ENCODE assay signal across 8 cellular contexts in genomic region chr1:26696645-26697440, GRCh38. TPM values are rescaled to one million over a fixed set of nuclear protein-coding genes. Genes with fewer than 3 reads are reported as not detected.
A peak's percentile ranks its signal among the peaks of the same experiment; 100 is the strongest.
DNase-seq lines count a peak whose midpoint lies in the region; ATAC-seq and TF ChIP-seq lines count a peak whose summit lies in the region.

No MANE protein-coding gene starts in this region.

- peak overlapping the region; percentile 64 for H3K4me3 Mint-ChIP-seq in mesothelial cell of epicardium

- no peaks in the 10 kb centered on the region for H3K36me3 Mint-ChIP-seq in mesothelial cell of epicardium

- H3K27ac ChIP-seq in cingulate gyrus (ENCODE audit: low read depth, low read length), result peak overlapping the region; percentile 85

- DNase-seq in NCI-H748 (lab: John Stamatoyannopoulos, UW; ENCODE audit: unreplicated experiment) (peak; percentile 37), NCI-H748 treated with DMSO at 0.1 percent for 48 hours (lab: John Stamatoyannopoulos, UW) (no peak), mesothelial cell of epicardium (ENCODE audit: low spot score in 2 of 2, unreplicated experiment in 2 of 2) (peak; percentile 32 to 54), SHP77 treated with DMSO at 0.1 percent for 48 hours (lab: John Stamatoyannopoulos, UW) (no peak)
- peak; percentile 72 for DNase-seq in activated CD4-positive, CD25-positive, alpha-beta regulatory T cell treated with anti-CD3 and anti-CD28 coated beads, Interleukin-2, amount 50 U/mL, for 72 hours
- DNase-seq in stimulated activated CD8-positive, alpha-beta memory T cell treated with anti-CD3 and anti-CD28 coated beads, Interleukin-4, amount 100 ng/mL, for 24 hours (ENCODE audit: low read depth), result peak; percentile 63

- H3K9me3 Mint-ChIP-seq in mesothelial cell of epicardium, result no peaks in the 10 kb centered on the region

- peaks cover 32% of the 10 kb centered on the region for H3K4me1 Mint-ChIP-seq in mesothelial cell of epicardium

- no peak for TF ChIP-seq CTCF in mesothelial cell of epicardium (IDR thresholded peaks at IDR 0.05; ENCODE audit: unreplicated experiment)

- no peak for ATAC-seq in GM19395 (IDR thresholded peaks at IDR 0.05; ENCODE audit: unreplicated experiment)

- H3K27me3 Mint-ChIP-seq in mesothelial cell of epicardium (ENCODE audit: low read depth), result no peaks in the 10 kb centered on the region

- peak overlapping the region; percentile 60 for H3K27ac Mint-ChIP-seq in mesothelial cell of epicardium

RNA-seq across cellular contexts. Expression of gene ARID1A, which starts 1.0 kb away (rescaled TPM):
- total RNA-seq in mesothelial cell of epicardium, result 144 to 160 TPM (median 149 TPM) in 3 replicates

Comparison
In these comparisons a context has a peak if more than half of its experiments do, and no peak if none do; other contexts are left out.
1. DNase-seq: peak in NCI-H748 (single experiment), activated CD4-positive, CD25-positive, alpha-beta regulatory T cell treated with anti-CD3 and anti-CD28 coated beads, Interleukin-2, amount 50 U/mL, for 72 hours (single experiment), mesothelial cell of epicardium (2 of 2) and stimulated activated CD8-positive, alpha-beta memory T cell treated with anti-CD3 and anti-CD28 coated beads, Interleukin-4, amount 100 ng/mL, for 24 hours (single experiment); none in NCI-H748 treated with DMSO at 0.1 percent for 48 hours (single experiment) and SHP77 treated with DMSO at 0.1 percent for 48 hours (single experiment).